ENCODE assay signal across 11 cellular contexts in genomic region chr18:63107171-63107850, GRCh38.
A peak's percentile ranks its signal among the peaks of the same experiment; 100 is the strongest.
DNase-seq lines count a peak whose midpoint lies in the region; ATAC-seq and TF ChIP-seq lines count a peak whose summit lies in the region.
"Had no signal": no experiment of that assay in that cellular context is flagged by ENCODE, and none has a peak within 500 bp of the region (broad histone marks: within the 10 kb centered on the region; RNA-seq: fewer than 3 reads in every experiment).

No MANE protein-coding gene starts in this region.

- peak overlapping the region; percentile 8; the same call in 1 of the 2 replicates for H3K4me3 ChIP-seq in GM12864 (ENCODE audit: low read depth, low read length)
- H3K4me3 ChIP-seq in OCI-LY3 (ENCODE audit: low read length) = peak overlapping the region; percentile 56
- H3K4me3 ChIP-seq in ascending aorta = no peak overlapping the region

- TF ChIP-seq CTCF in GM12864 (IDR thresholded peaks at IDR 0.05; ENCODE audit: low read depth, low read length, missing control alignments) (no peak), OCI-LY3 (IDR thresholded peaks at IDR 0.05; ENCODE audit: low read depth, low read length) (no peak), ascending aorta (IDR thresholded peaks at IDR 0.05) (no peak)

- H3K4me1 ChIP-seq in OCI-LY3 (ENCODE audit: low read length) (peaks cover 55% of the 10 kb centered on the region), ascending aorta (peaks cover 0 to 10% of the 10 kb centered on the region in 2 donors)

- peak overlapping the region; percentile 81 for H3K4me2 ChIP-seq in OCI-LY3 (ENCODE audit: low read length)

- DNase-seq in GM12864 (ENCODE audit: low read depth) (no peak), NCI-H2029 (lab: John Stamatoyannopoulos, UW) (no peak), ascending aorta (ENCODE audit: low spot score in 2 of 2) (no peak), foreskin melanocyte (no peak)
- DNase-seq in NK-92 treated with Interleukin-12 subunit alpha and Interleukin-12 subunit beta, amount 100 ng/mL, for 24 hours (lab: John Stamatoyannopoulos, UW) = no peak
- DNase-seq: activated CD8-positive, alpha-beta memory T cell treated with anti-CD3 and anti-CD28 coated beads, Interleukin-2, amount 50 U/mL, for 4 hours; effector memory CD4-positive, alpha-beta T cell had no signal

- intact Hi-C loops in ascending aorta (cut with DNase I) = no loop called here

- H3K9ac ChIP-seq in OCI-LY3 (ENCODE audit: low read length) = peak overlapping the region; percentile 11; the same call in 1 of the 2 replicates

- H3K9me3 ChIP-seq in OCI-LY3 (ENCODE audit: insufficient read depth, low read length) (no peaks in the 10 kb centered on the region), ascending aorta (no peaks in the 10 kb centered on the region)

- H3K27ac ChIP-seq in OCI-LY3 (ENCODE audit: low read length) (peak overlapping the region; percentile 40), ascending aorta (no peak overlapping the region)

- no peaks in the 10 kb centered on the region for H3K79me2 ChIP-seq in OCI-LY3 (ENCODE audit: low read length)

- H3K27me3 ChIP-seq in OCI-LY3 (ENCODE audit: low read depth, low read length) (peaks cover 15% of the 10 kb centered on the region), ascending aorta (no peaks in the 10 kb centered on the region)

- no peaks in the 10 kb centered on the region for H4K20me1 ChIP-seq in OCI-LY3 (ENCODE audit: insufficient read depth, low read length)

- ATAC-seq in GM19438 (IDR thresholded peaks at IDR 0.05; ENCODE audit: low read depth, unreplicated experiment) (peak; percentile 43), HG03097 (IDR thresholded peaks at IDR 0.05; ENCODE audit: low FRiP score, unreplicated experiment) (peak; percentile 31)
- ATAC-seq: Panc1 had no signal

- no peak overlapping the region for H2AFZ ChIP-seq in OCI-LY3 (ENCODE audit: low read depth, low read length)

- H3K36me3 ChIP-seq in OCI-LY3 (replicated peaks; ENCODE audit: low read depth, low read length) (peaks cover 4% of the 10 kb centered on the region), ascending aorta (no peaks in the 10 kb centered on the region)

Comparison
In these comparisons a context has a peak if more than half of its experiments do, and no peak if none do; other contexts are left out.
1. H3K4me3 ChIP-seq: peak in GM12864 (single experiment) and OCI-LY3 (single experiment); none in ascending aorta (0 of 2).